19 cellular contexts compared by ENCODE assay signal in genomic region chr1:171738921-171739320, GRCh38. TPM values are rescaled to one million over a fixed set of nuclear protein-coding genes. Genes with fewer than 3 reads are reported as not detected.
A peak's percentile ranks its signal among the peaks of the same experiment; 100 is the strongest.
DNase-seq lines count a peak whose midpoint lies in the region; ATAC-seq lines count a peak whose summit lies in the region.
"Had no signal": no experiment of that assay in that cellular context is flagged by ENCODE, and none has a peak within 500 bp of the region (broad histone marks: within the 10 kb centered on the region; RNA-seq: fewer than 3 reads in every experiment).

No MANE protein-coding gene starts in this region.

- in situ Hi-C loops in GM23248 (cut with MboI), result no loop called here

- H4K20me1 ChIP-seq in GM23248 (ENCODE audit: insufficient read depth), result no peaks in the 10 kb centered on the region

- ATAC-seq in CD4-positive, CD25-positive, alpha-beta regulatory T cell (ENCODE audit: low read depth in 2 of 2), result no peak
- ATAC-seq in activated CD8-positive, alpha-beta T cell treated with anti-CD3 and anti-CD28 coated beads, Interleukin-2, amount 10 ng/mL, durations not matched to agents 7 days and 5 days, result no peak
- ATAC-seq: sciatic nerve had no signal

- POLR2A ChIA-PET in activated CD8-positive, alpha-beta T cell treated with anti-CD3 and anti-CD28 coated beads, Interleukin-2, amount 10 ng/mL, durations not matched to agents 7 days and 5 days (lab: Charles Lee), result interaction anchor here (0.7 kb wide), 1 partner anchor 253 kb away, joined by 3 read pairs; the partner anchor contains the start of gene PRRC2C

- H3K27me3 ChIP-seq in CD4-positive, CD25-positive, alpha-beta regulatory T cell (ENCODE audit: control insufficient read depth, insufficient read depth, low read length), result no peaks in the 10 kb centered on the region
- no peaks in the 10 kb centered on the region for H3K27me3 ChIP-seq in GM23248 (replicated peaks; ENCODE audit: insufficient read depth)
- H3K27me3 ChIP-seq: colonic mucosa had no signal

- H3K9me3 Mint-ChIP-seq in CD4-positive, CD25-positive, alpha-beta regulatory T cell, result peaks cover 0 to 1% (median 0%) of the 10 kb centered on the region in 7 donors
- no peaks in the 10 kb centered on the region for H3K9me3 Mint-ChIP-seq in activated CD8-positive, alpha-beta T cell treated with anti-CD3 and anti-CD28 coated beads, Interleukin-2, amount 10 ng/mL, durations not matched to agents 7 days and 5 days (ENCODE audit: insufficient read depth)
- H3K9me3 Mint-ChIP-seq: CD8-positive, alpha-beta memory T cell had no signal

- H3K4me1 ChIP-seq in CD4-positive, CD25-positive, alpha-beta regulatory T cell (ENCODE audit: control insufficient read depth, insufficient read depth, low read length, poor library complexity, severe bottlenecking), result peaks cover 53% of the 10 kb centered on the region
- H3K4me1 ChIP-seq in GM23248 (ENCODE audit: insufficient read depth), result peaks cover 34% of the 10 kb centered on the region

- peak overlapping the region in 2 of 3 donors; percentile 91 to 98 for H3K27ac Mint-ChIP-seq in CD4-positive, CD25-positive, alpha-beta regulatory T cell
- H3K27ac Mint-ChIP-seq in activated CD8-positive, alpha-beta T cell treated with anti-CD3 and anti-CD28 coated beads, Interleukin-2, amount 10 ng/mL, durations not matched to agents 7 days and 5 days, result peak overlapping the region; percentile 70

- H3K4me3 ChIP-seq in CD4-positive, CD25-positive, alpha-beta regulatory T cell (ENCODE audit: low read depth, low read length), result peak overlapping the region; percentile 92
- no peak overlapping the region for H3K4me3 ChIP-seq in GM23248
- H3K4me3 ChIP-seq: colonic mucosa had no signal

- no peaks in the 10 kb centered on the region for H3K27me3 Mint-ChIP-seq in CD4-positive, CD25-positive, alpha-beta regulatory T cell
- no peaks in the 10 kb centered on the region for H3K27me3 Mint-ChIP-seq in activated CD8-positive, alpha-beta T cell treated with anti-CD3 and anti-CD28 coated beads, Interleukin-2, amount 10 ng/mL, durations not matched to agents 7 days and 5 days (ENCODE audit: low read depth)

- no peak overlapping the region for H2AFZ ChIP-seq in GM23248

- no peak overlapping the region for H3K27ac ChIP-seq in CD4-positive, CD25-positive, alpha-beta regulatory T cell (ENCODE audit: insufficient read depth, low read length, poor library complexity, severe bottlenecking)
- H3K27ac ChIP-seq in GM23248, result 0 out of 2 replicates have a peak overlapping the region, but pooled peaks have one; percentile 31
- H3K27ac ChIP-seq: colonic mucosa had no signal

- H3K79me2 ChIP-seq in GM23248 (ENCODE audit: insufficient read depth), result peaks cover 62% of the 10 kb centered on the region

- H3F3A ChIP-seq in GM23248 (ENCODE audit: insufficient read depth), result peaks cover 34% of the 10 kb centered on the region

- peak in 1 of 3 donors; percentile 41 for DNase-seq in CD4-positive, CD25-positive, alpha-beta regulatory T cell
- DNase-seq in GM23248 (peak; percentile 55), iris pigment epithelial cell (ENCODE audit: low read depth) (peak; percentile 10), retina (no peak), germinal center (ENCODE audit: low spot score) (no peak), RPMI8226 (no peak)
- DNase-seq in activated CD8-positive, alpha-beta T cell treated with anti-CD3 and anti-CD28 coated beads, Interleukin-2, amount 10 ng/mL, durations not matched to agents 7 days and 5 days, result no peak
- DNase-seq: activated CD8-positive, alpha-beta memory T cell treated with anti-CD3 and anti-CD28 coated beads, Interleukin-2, amount 50 U/mL, for 4 hours; anterior cingulate cortex; CD8-positive, alpha-beta memory T cell; colonic mucosa; Kasumi-1; kidney glomerular epithelial cell; NCI-H1930; NCI-H510A treated with DMSO at 0.1 percent for 48 hours; occipital lobe; SK-N-SH; stimulated activated CD4-positive, alpha-beta T cell treated with anti-CD3 and anti-CD28 coated beads, Interleukin-2, amount 100 ng/mL, for 48 hours had no signal

- no peaks in the 10 kb centered on the region for H3K9me3 ChIP-seq in CD4-positive, CD25-positive, alpha-beta regulatory T cell (ENCODE audit: control insufficient read depth in 2 of 2, low read length in 2 of 2)
- H3K9me3 ChIP-seq in GM23248 (ENCODE audit: low read depth), result no peaks in the 10 kb centered on the region
- H3K9me3 ChIP-seq: colonic mucosa, SK-N-SH had no signal

- no peak overlapping the region for H3K9ac ChIP-seq in GM23248
- H3K9ac ChIP-seq: SK-N-SH had no signal

- peaks cover 29 to 72% (median 53%) of the 10 kb centered on the region in 4 donors for H3K4me1 Mint-ChIP-seq in CD4-positive, CD25-positive, alpha-beta regulatory T cell
- peaks cover 49% of the 10 kb centered on the region for H3K4me1 Mint-ChIP-seq in activated CD8-positive, alpha-beta T cell treated with anti-CD3 and anti-CD28 coated beads, Interleukin-2, amount 10 ng/mL, durations not matched to agents 7 days and 5 days (ENCODE audit: low read depth)

- H3K36me3 ChIP-seq in CD4-positive, CD25-positive, alpha-beta regulatory T cell (ENCODE audit: control insufficient read depth, insufficient read depth, low read length), result peaks cover 29% of the 10 kb centered on the region
- peaks cover 23% of the 10 kb centered on the region for H3K36me3 ChIP-seq in GM23248 (ENCODE audit: low read depth)

- H3K4me3 Mint-ChIP-seq in CD4-positive, CD25-positive, alpha-beta regulatory T cell, result peak overlapping the region in 3 of 4 donors; percentile 99
- no peak overlapping the region for H3K4me3 Mint-ChIP-seq in activated CD8-positive, alpha-beta T cell treated with anti-CD3 and anti-CD28 coated beads, Interleukin-2, amount 10 ng/mL, durations not matched to agents 7 days and 5 days

- H3K4me2 ChIP-seq in GM23248 (ENCODE audit: unreplicated experiment), result peak overlapping the region; percentile 99

- peaks cover 22% of the 10 kb centered on the region for H3K36me3 Mint-ChIP-seq in CD4-positive, CD25-positive, alpha-beta regulatory T cell
- H3K36me3 Mint-ChIP-seq in activated CD8-positive, alpha-beta T cell treated with anti-CD3 and anti-CD28 coated beads, Interleukin-2, amount 10 ng/mL, durations not matched to agents 7 days and 5 days (ENCODE audit: low read depth), result peaks cover 34% of the 10 kb centered on the region

- 3 to 10% methylated on average over 2 of the region's 2 CpGs for WGBS in GM23248 (ENCODE audit: low coverage in 1 of 2, low lambda C conversion rate in 2 of 2, missing lambda C conversion rate in 2 of 2), 2 experiments

- no peaks in the 10 kb centered on the region for H3K9me2 ChIP-seq in GM23248 (ENCODE audit: insufficient read depth)
- H3K9me2 ChIP-seq: SK-N-SH had no signal

- CTCF ChIA-PET in activated CD8-positive, alpha-beta T cell treated with anti-CD3 and anti-CD28 coated beads, Interleukin-2, amount 10 ng/mL, durations not matched to agents 7 days and 5 days (lab: Charles Lee), result interaction anchor here (1.0 to 7.0 kb wide), 5 partner anchors 84 to 263 kb away, joined by 3 to 48 read pairs (median 4); partner anchors contain the start of gene PRRC2C

RNA-seq across cellular contexts. Expression of gene VAMP4, which starts 2.9 kb away (rescaled TPM):
- 23.1 TPM for total RNA-seq in CD4-positive, CD25-positive, alpha-beta regulatory T cell
- polyA plus RNA-seq in CD4-positive, CD25-positive, alpha-beta regulatory T cell, result 10 to 100 TPM; 16.1 to 25.3 (median 20.9) TPM
- 7.3 and 11.3 TPM in 2 replicates for total RNA-seq in GM23248 (2014; rRNA removed; shearing (Covaris generic))
- 21.2 and 24.1 TPM in 2 replicates for polyA plus RNA-seq in GM23248 (2016; fragmentation: Nextera tagmentation; extraction: Ambion mirVana)
- 10 to 100 TPM; 12.2 to 13.0 TPM for total RNA-seq in activated CD8-positive, alpha-beta T cell treated with anti-CD3 and anti-CD28 coated beads, Interleukin-2, amount 10 ng/mL, durations not matched to agents 7 days and 5 days

RNA-seq across cellular contexts. Expression of gene METTL13, which starts 42.5 kb away (rescaled TPM):
- total RNA-seq in CD4-positive, CD25-positive, alpha-beta regulatory T cell, result 17.5 TPM
- 10 to 100 TPM; 24.2 to 38.4 (median 32.7) TPM for polyA plus RNA-seq in CD4-positive, CD25-positive, alpha-beta regulatory T cell
- 19.6 and 22.0 TPM in 2 replicates for total RNA-seq in GM23248 (2014; rRNA removed; shearing (Covaris generic))
- polyA plus RNA-seq in GM23248 (2016; fragmentation: Nextera tagmentation; extraction: Ambion mirVana), result 17.8 and 18.8 TPM in 2 replicates
- total RNA-seq in activated CD8-positive, alpha-beta T cell treated with anti-CD3 and anti-CD28 coated beads, Interleukin-2, amount 10 ng/mL, durations not matched to agents 7 days and 5 days, result 10 to 100 TPM; 38.5 to 44.5 TPM

Comparison
In these comparisons a context has a peak if more than half of its experiments do, and no peak if none do; other contexts are left out.
1. DNase-seq: peak in GM23248 (single experiment) and iris pigment epithelial cell (single experiment); none in activated CD8-positive, alpha-beta T cell treated with anti-CD3 and anti-CD28 coated beads, Interleukin-2, amount 10 ng/mL, durations not matched to agents 7 days and 5 days (single experiment), retina (single experiment), germinal center (single experiment) and RPMI8226 (single experiment).